1 cellular context compared by ENCODE assay signal in genomic region chr17:64074704-64075484, GRCh38.
TF ChIP-seq lines count a peak whose summit lies in the region.

No MANE protein-coding gene starts in this region.

TF ChIP-seq in H1, 55 proteins besides CTCF, POLR2A, EP300 and RAD21:
- TF ChIP-seq CEBPB (IDR thresholded peaks at IDR 0.05; ENCODE audit: low read depth, low read length) (peak; percentile 20; the same call in 1 of the 2 replicates), TEAD4 (IDR thresholded peaks at IDR 0.05; ENCODE audit: low read depth, low read length) (no peak)
